ENCODE assay signal across 14 cellular contexts in genomic region chr11:27390959-27391326, GRCh38. TPM values are rescaled to one million over a fixed set of nuclear protein-coding genes. Genes with fewer than 3 reads are reported as not detected.
A peak's percentile ranks its signal among the peaks of the same experiment; 100 is the strongest.
DNase-seq lines count a peak whose midpoint lies in the region; ATAC-seq and TF ChIP-seq lines count a peak whose summit lies in the region.
"Had no signal": no experiment of that assay in that cellular context is flagged by ENCODE, and none has a peak within 500 bp of the region (broad histone marks: within the 10 kb centered on the region; RNA-seq: fewer than 3 reads in every experiment).

No MANE protein-coding gene starts in this region.

- TF ChIP-seq POLR2A in ovary (IDR thresholded peaks at IDR 0.05) = no peak

- no peak overlapping the region for H4K12ac ChIP-seq in trophoblast cell (ENCODE audit: low read depth, low read length)

- TF ChIP-seq CTCF in Calu3 (IDR thresholded peaks at IDR 0.05; ENCODE audit: unreplicated experiment) = no peak
- TF ChIP-seq CTCF in Panc1 (IDR thresholded peaks at IDR 0.05) = no peak
- no peak for TF ChIP-seq CTCF in upper lobe of right lung (IDR thresholded peaks at IDR 0.05)
- TF ChIP-seq CTCF in ovary (IDR thresholded peaks at IDR 0.05) = no peak

- H3K23ac ChIP-seq in trophoblast cell (ENCODE audit: low read length) = no peak overlapping the region

- POLR2A ChIA-PET in Panc1 (lab: Charles Lee) = no interaction called here

- H4K91ac ChIP-seq in trophoblast cell (ENCODE audit: low read depth, low read length) = no peak overlapping the region

- H3K18ac ChIP-seq in trophoblast cell (ENCODE audit: low read length) = no peak overlapping the region

- no peak overlapping the region for H2BK12ac ChIP-seq in trophoblast cell (ENCODE audit: low read length)

- no peak overlapping the region for H3K4me3 ChIP-seq in Panc1 (ENCODE audit: low read depth in 2 of 2, low read length in 2 of 2)
- H3K4me3 ChIP-seq in trophoblast cell (ENCODE audit: low read depth, low read length) = no peak overlapping the region
- no peak overlapping the region for H3K4me3 ChIP-seq in upper lobe of right lung
- no peak overlapping the region for H3K4me3 ChIP-seq in ovary

- no peaks in the 10 kb centered on the region for H3K27me3 Mint-ChIP-seq in Calu3 (ENCODE audit: unreplicated experiment)
- H3K27me3 Mint-ChIP-seq: CD4-positive, alpha-beta T cell had no signal

- DNase-seq in Calu3 (no peak), Panc1 (ENCODE audit: low read depth, low spot score) (no peak), fibroblast of gingiva (ENCODE audit: low read depth) (peak; percentile 14), trophoblast cell (peak; percentile 69 to 88), left colon (no peak), NOMO-1 (lab: John Stamatoyannopoulos, UW; ENCODE audit: unreplicated experiment in 2 of 2) (no peak), upper lobe of right lung (no peak), ovary (no peak)
- DNase-seq: activated CD8-positive, alpha-beta memory T cell treated with anti-CD3 and anti-CD28 coated beads, Interleukin-2, amount 10 ng/mL, durations not matched to agents 7 days and 5 days; activated naive CD4-positive, alpha-beta T cell treated with anti-CD3 and anti-CD28 coated beads, Interleukin-2, amount 10 ng/mL, durations not matched to agents 7 days and 5 days; CD4-positive, alpha-beta T cell; cortex of kidney; stimulated activated CD4-positive, alpha-beta T cell treated with anti-CD3 and anti-CD28 coated beads, Interleukin-2, amount 100 ng/mL, for 24 hours; WERI-Rb-1 had no signal

- H3K79me1 ChIP-seq in trophoblast cell (ENCODE audit: low read length) = peaks cover 4% of the 10 kb centered on the region

- peaks cover 2% of the 10 kb centered on the region for H3K79me2 ChIP-seq in trophoblast cell (ENCODE audit: control insufficient read depth, insufficient read depth, low read length, poor library complexity)

- in situ Hi-C loops in Panc1 (cut with HindIII; ENCODE audit: low pct_unique_long_range_greater_than_20kb, low sequenced_read_pairs) = no loop called here

- H3K27ac ChIP-seq in Panc1 (ENCODE audit: low read length) = peak overlapping the region; percentile 65
- H3K27ac ChIP-seq in trophoblast cell (ENCODE audit: low read depth, low read length) = no peak overlapping the region
- H3K27ac ChIP-seq in upper lobe of right lung = no peak overlapping the region
- peak overlapping the region in 1 of 2 donors; percentile 73 for H3K27ac ChIP-seq in ovary
- H3K27ac ChIP-seq: WERI-Rb-1 had no signal

- intact Hi-C loops in Calu3 (cut with micrococcal nuclease; ENCODE audit: unreplicated experiment) (loop anchor here (2.0 to 5.0 kb wide), 3 partner anchors 72 to 184 kb away; no protein-coding TSS in a partner anchor), Panc1 (cut with micrococcal nuclease; ENCODE audit: unreplicated experiment) (no loop called here), left colon (cut with DNase I, micrococcal nuclease) (loop anchor here in 1 of 2 donors (10.0 kb wide), 1 partner anchor 64 kb away; no protein-coding TSS in a partner anchor), upper lobe of right lung (cut with DNase I) (no loop called here), ovary (cut with DNase I) (loop anchor here in 2 of 4 donors (10.0 kb wide), 1 partner anchor 84 kb away; the partner anchor contains the start of gene LGR4 (in 2 of the 2))

- H3K27ac Mint-ChIP-seq in Calu3 (ENCODE audit: unreplicated experiment) = peak overlapping the region; percentile 36
- H3K27ac Mint-ChIP-seq: activated CD8-positive, alpha-beta memory T cell treated with anti-CD3 and anti-CD28 coated beads, Interleukin-2, amount 10 ng/mL, durations not matched to agents 7 days and 5 days; activated naive CD4-positive, alpha-beta T cell treated with anti-CD3 and anti-CD28 coated beads, Interleukin-2, amount 10 ng/mL, durations not matched to agents 7 days and 5 days; CD4-positive, alpha-beta T cell had no signal

- no peaks in the 10 kb centered on the region for H3K9me3 Mint-ChIP-seq in Calu3 (ENCODE audit: low read depth, unreplicated experiment)
- H3K9me3 Mint-ChIP-seq: activated naive CD4-positive, alpha-beta T cell treated with anti-CD3 and anti-CD28 coated beads, Interleukin-2, amount 10 ng/mL, durations not matched to agents 7 days and 5 days; CD4-positive, alpha-beta T cell had no signal

- CTCF ChIA-PET in Calu3 (lab: Charles Lee) = interaction anchor here (1.2 to 1.3 kb wide), 2 partner anchors 10 to 17 kb away, joined by 3 to 6 read pairs; no protein-coding TSS in a partner anchor
- CTCF ChIA-PET in Panc1 (lab: Charles Lee) = no interaction called here

- H2BK120ac ChIP-seq in trophoblast cell (ENCODE audit: insufficient read depth, low read length, poor library complexity) = no peak overlapping the region

- WGBS in trophoblast cell (ENCODE audit: extremely low coverage, insufficient coverage, insufficient read length) = no CpG with 5 or more reads among the region's 2 CpGs
- WGBS in ovary, 3 donors = 19 to 44% (median 33%) methylated on average over 2 of the region's 2 CpGs

- BruUV-seq in Calu3 (replicated peaks; lab: Mats Ljungman, UMichigan) (no TSS peak), Panc1 (replicated peaks; lab: Mats Ljungman, UMichigan) (no TSS peak)

- H2AK5ac ChIP-seq in trophoblast cell (ENCODE audit: low read length) = no peak overlapping the region

- H3K9ac ChIP-seq in trophoblast cell (ENCODE audit: low read length) = no peak overlapping the region

- no peak overlapping the region for H3K4me3 Mint-ChIP-seq in Calu3 (ENCODE audit: low read depth, unreplicated experiment)
- H3K4me3 Mint-ChIP-seq: activated CD8-positive, alpha-beta memory T cell treated with anti-CD3 and anti-CD28 coated beads, Interleukin-2, amount 10 ng/mL, durations not matched to agents 7 days and 5 days; activated naive CD4-positive, alpha-beta T cell treated with anti-CD3 and anti-CD28 coated beads, Interleukin-2, amount 10 ng/mL, durations not matched to agents 7 days and 5 days; CD4-positive, alpha-beta T cell had no signal

- no peak overlapping the region for H2BK5ac ChIP-seq in trophoblast cell (ENCODE audit: low read depth, low read length, poor library complexity)

- peaks cover 74% of the 10 kb centered on the region for H3K4me1 ChIP-seq in Panc1 (ENCODE audit: control insufficient read depth, insufficient read depth, low read length)
- peaks cover 8 to 12% of the 10 kb centered on the region in 2 experiments for H3K4me1 ChIP-seq in trophoblast cell (ENCODE audit: control insufficient read depth in 1 of 2, insufficient read depth in 2 of 2, low read length in 2 of 2)
- H3K4me1 ChIP-seq in upper lobe of right lung = peaks cover 1% of the 10 kb centered on the region
- H3K4me1 ChIP-seq in ovary (ENCODE audit: insufficient read depth) = peaks cover 11% of the 10 kb centered on the region

- peaks cover 20% of the 10 kb centered on the region for H3K36me3 Mint-ChIP-seq in Calu3 (ENCODE audit: insufficient read depth, unreplicated experiment)
- H3K36me3 Mint-ChIP-seq: activated CD8-positive, alpha-beta memory T cell treated with anti-CD3 and anti-CD28 coated beads, Interleukin-2, amount 10 ng/mL, durations not matched to agents 7 days and 5 days; activated naive CD4-positive, alpha-beta T cell treated with anti-CD3 and anti-CD28 coated beads, Interleukin-2, amount 10 ng/mL, durations not matched to agents 7 days and 5 days had no signal

- H3K14ac ChIP-seq in trophoblast cell (ENCODE audit: low read length) = no peak overlapping the region

- no peak overlapping the region for H3K4me2 ChIP-seq in trophoblast cell (ENCODE audit: low read length)

- H3K9me3 ChIP-seq in Panc1 (ENCODE audit: control insufficient read depth, insufficient read depth, low read depth, low read length) (no peaks in the 10 kb centered on the region), trophoblast cell (ENCODE audit: insufficient read depth, low read depth, low read length) (no peaks in the 10 kb centered on the region), upper lobe of right lung (no peaks in the 10 kb centered on the region), ovary (no peaks in the 10 kb centered on the region)

- no peak overlapping the region for H4K8ac ChIP-seq in trophoblast cell (ENCODE audit: low read depth, low read length)

- no peaks in the 10 kb centered on the region for H3K27me3 ChIP-seq in Panc1 (ENCODE audit: control insufficient read depth, insufficient read depth, low read length)
- no peaks in the 10 kb centered on the region for H3K27me3 ChIP-seq in trophoblast cell (ENCODE audit: insufficient read depth, low read length)
- no peaks in the 10 kb centered on the region for H3K27me3 ChIP-seq in upper lobe of right lung
- H3K27me3 ChIP-seq in ovary = no peaks in the 10 kb centered on the region

- peaks cover 80% of the 10 kb centered on the region for H3K4me1 Mint-ChIP-seq in Calu3 (ENCODE audit: low read depth, unreplicated experiment)

- no peak for TF ChIP-seq EP300 in ovary (IDR thresholded peaks at IDR 0.05)

- ATAC-seq in Panc1 (no peak), left colon (no peak), upper lobe of right lung (no peak)
- ATAC-seq: activated CD8-positive, alpha-beta memory T cell treated with anti-CD3 and anti-CD28 coated beads, Interleukin-2, amount 10 ng/mL, durations not matched to agents 7 days and 5 days had no signal

- no peak overlapping the region for H3K4ac ChIP-seq in trophoblast cell (ENCODE audit: low read depth, low read length)

- H2AFZ ChIP-seq in trophoblast cell (ENCODE audit: insufficient read depth, low read length, poor library complexity) = no peak overlapping the region

- no peaks in the 10 kb centered on the region for H3K36me3 ChIP-seq in Panc1 (ENCODE audit: control insufficient read depth, insufficient read depth, low read length)
- no peaks in the 10 kb centered on the region for H3K36me3 ChIP-seq in trophoblast cell (ENCODE audit: control insufficient read depth in 1 of 2, insufficient read depth in 2 of 2, low read length in 2 of 2)
- no peaks in the 10 kb centered on the region for H3K36me3 ChIP-seq in upper lobe of right lung
- no peaks in the 10 kb centered on the region for H3K36me3 ChIP-seq in ovary
- H3K36me3 ChIP-seq: WERI-Rb-1 had no signal

RNA-seq across cellular contexts. Expression of gene CCDC34, which starts 27.9 kb away (rescaled TPM):
- total RNA-seq in Calu3 (2022) = 17.6 and 21.6 TPM in 2 replicates
- 28.3 TPM for total RNA-seq in Panc1 (2021; ENCODE audit: unreplicated experiment)
- 21.2 TPM for polyA plus RNA-seq in Panc1 (2012; ENCODE audit: insufficient read length)
- polyA plus RNA-seq in trophoblast cell (2013) = 23.5 and 25.3 TPM in 2 replicates
- 1 to 10 TPM; 7.7 to 9.2 TPM for total RNA-seq in left colon
- total RNA-seq in upper lobe of right lung = 1.6 TPM
- 10 to 100 TPM in 2 of 7 donors, 1 to 10 TPM in 5; 2.5 to 17.5 (median 7.8) TPM for total RNA-seq in ovary
- polyA plus RNA-seq in ovary = 10 to 100 TPM in 1 of 2 donors, 1 to 10 TPM in 1; 6.2 to 13.9 TPM

Comparison
In these comparisons a context has a peak if more than half of its experiments do, and no peak if none do; other contexts are left out.
1. DNase-seq: peak in fibroblast of gingiva (single experiment) and trophoblast cell (2 of 2); none in Calu3 (single experiment), Panc1 (single experiment), left colon (0 of 2), NOMO-1 (0 of 2), upper lobe of right lung (single experiment) and ovary (0 of 5).